In the genomic region with DNA sequence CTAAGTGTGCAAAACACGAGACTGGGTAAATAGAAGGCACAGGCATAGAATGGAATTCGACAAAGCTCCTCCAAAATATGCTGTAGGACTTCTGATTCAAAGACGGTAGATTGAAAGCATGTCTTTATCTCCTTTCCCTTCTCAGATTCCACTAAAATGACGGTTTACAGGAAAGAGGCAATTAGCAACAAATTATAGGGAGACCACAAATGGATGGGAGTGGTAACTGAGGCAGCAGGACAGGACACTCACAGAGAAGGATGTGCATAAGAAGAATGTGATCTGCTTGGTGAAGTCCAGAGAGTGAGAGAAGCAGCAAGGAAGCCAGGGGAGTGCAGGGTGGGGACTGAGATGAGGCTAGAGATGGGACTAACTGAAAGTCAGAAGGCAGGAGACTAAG, we compare ENCODE assay signal across 1 cellular context.
TF ChIP-seq lines count a peak whose summit lies in the region.

No MANE protein-coding gene starts in this region.

TF ChIP-seq in IMR-90, 13 proteins besides CTCF, POLR2A, EP300 and RAD21 (continued from another document):
- TF ChIP-seq, protein P1, sequence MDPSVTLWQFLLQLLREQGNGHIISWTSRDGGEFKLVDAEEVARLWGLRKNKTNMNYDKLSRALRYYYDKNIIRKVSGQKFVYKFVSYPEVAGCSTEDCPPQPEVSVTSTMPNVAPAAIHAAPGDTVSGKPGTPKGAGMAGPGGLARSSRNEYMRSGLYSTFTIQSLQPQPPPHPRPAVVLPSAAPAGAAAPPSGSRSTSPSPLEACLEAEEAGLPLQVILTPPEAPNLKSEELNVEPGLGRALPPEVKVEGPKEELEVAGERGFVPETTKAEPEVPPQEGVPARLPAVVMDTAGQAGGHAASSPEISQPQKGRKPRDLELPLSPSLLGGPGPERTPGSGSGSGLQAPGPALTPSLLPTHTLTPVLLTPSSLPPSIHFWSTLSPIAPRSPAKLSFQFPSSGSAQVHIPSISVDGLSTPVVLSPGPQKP (IDR thresholded peaks at IDR 0.05; ENCODE audit: borderline replicate concordance, low read depth, low read length) = no peak
- TF ChIP-seq MXI1 (IDR thresholded peaks at IDR 0.05; ENCODE audit: borderline replicate concordance, low read depth, low read length) = no peak
- TF ChIP-seq MAZ (IDR thresholded peaks at IDR 0.05; ENCODE audit: borderline replicate concordance, low read depth, low read length) = no peak
- no peak for TF ChIP-seq MAFK (IDR thresholded peaks at IDR 0.05; ENCODE audit: low read depth, low read length)
- TF ChIP-seq CHD1 (IDR thresholded peaks at IDR 0.05; ENCODE audit: low read depth, low read length) = no peak
